In the genomic region with DNA sequence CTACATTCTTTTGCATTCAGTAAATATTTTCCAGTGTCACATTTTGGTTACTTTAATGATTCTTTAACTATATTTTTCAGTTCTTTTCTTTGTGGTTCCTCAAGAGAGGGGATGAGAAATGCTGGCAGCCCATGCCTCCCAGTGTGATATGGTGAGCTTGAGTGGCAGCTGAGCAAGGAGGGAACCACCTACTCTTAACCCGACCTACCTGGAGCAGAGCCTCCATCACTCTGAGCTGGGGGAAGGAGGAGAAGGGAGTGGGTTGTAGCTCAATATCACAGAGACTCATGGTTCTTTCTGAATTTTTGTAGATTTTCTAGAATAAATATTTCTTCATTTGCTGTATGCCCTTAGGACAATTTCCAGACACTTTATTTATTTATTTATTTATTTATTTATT, we compare ENCODE assay signal across 1 cellular context. TPM values are rescaled to one million over a fixed set of nuclear protein-coding genes. Genes with fewer than 3 reads are reported as not detected.
"Had no signal": no experiment of that assay in that cellular context is flagged by ENCODE, and none has a peak within 500 bp of the region (broad histone marks: within the 10 kb centered on the region; RNA-seq: fewer than 3 reads in every experiment).

No MANE protein-coding gene starts in this region.

RNA-seq across cellular contexts. Expression of gene FAM153A, which starts 37.0 kb away (rescaled TPM):
- total RNA-seq: urinary bladder had no signal
